ENCODE assay signal across 16 cellular contexts in the genomic region with DNA sequence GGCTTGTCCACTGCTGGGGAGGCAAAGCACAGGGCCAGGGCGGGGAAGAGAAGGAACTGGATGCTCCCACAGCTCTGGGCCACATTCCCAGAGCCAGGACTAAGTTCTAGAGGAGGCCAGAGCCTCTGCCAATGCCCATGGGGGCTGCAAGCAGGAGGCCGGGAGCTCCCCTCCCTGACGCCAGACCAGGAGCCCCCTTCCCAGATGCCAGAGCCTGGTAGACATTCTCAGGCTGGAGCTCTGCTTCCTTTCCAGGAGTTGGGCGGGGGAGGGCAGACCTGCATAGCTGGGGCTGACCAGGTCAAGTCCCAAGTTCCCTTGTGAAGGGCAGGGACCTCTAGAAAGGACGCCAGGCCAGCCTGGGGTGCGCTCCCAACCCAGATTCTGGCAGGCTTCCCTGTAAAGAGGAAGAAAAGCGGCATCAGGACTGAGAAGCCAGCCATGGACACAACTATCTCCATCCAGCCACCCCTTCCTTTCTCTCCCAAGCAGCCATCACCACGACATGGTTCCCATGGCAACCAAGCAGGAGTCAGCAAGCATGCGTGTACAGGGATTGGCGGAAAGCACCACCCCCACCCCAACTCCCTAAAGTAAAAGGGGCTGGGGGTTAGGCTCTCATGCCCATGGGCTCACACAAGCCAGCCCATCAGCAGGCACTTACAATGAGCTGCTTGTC. TPM values are rescaled to one million over a fixed set of nuclear protein-coding genes. Genes with fewer than 3 reads are reported as not detected.
DNase-seq lines count a peak whose midpoint lies in the region; ATAC-seq, FAIRE-seq and TF ChIP-seq lines count a peak whose summit lies in the region.
"Had no signal": no experiment of that assay in that cellular context is flagged by ENCODE, and none has a peak within 500 bp of the region (broad histone marks: within the 10 kb centered on the region; RNA-seq: fewer than 3 reads in every experiment).

No MANE protein-coding gene starts in this region.

- intact Hi-C loops in HepG2 (cut with micrococcal nuclease; ENCODE audit: unreplicated experiment), result no loop called here
- intact Hi-C loops in right lobe of liver (cut with DNase I), result no loop called here
- intact Hi-C loops in gastrocnemius medialis (cut with DNase I; ENCODE audit: low total_unique reads), result no loop called here

- in situ Hi-C loops in HepG2 (cut with HindIII; ENCODE audit: extremely low pct_ligation_motif_present, low pct_unique_long_range_greater_than_20kb), result no loop called here
- in situ Hi-C loops in gastrocnemius medialis (cut with MboI; ENCODE audit: low sequenced_read_pairs in 4 of 4), result no loop called here

- H3K9me3 Mint-ChIP-seq in activated naive CD8-positive, alpha-beta T cell treated with anti-CD3 and anti-CD28 coated beads, Interleukin-2, amount 50 U/mL, for 24 hours, result no peaks in the 10 kb centered on the region
- H3K9me3 Mint-ChIP-seq: activated T-cell treated with anti-CD3 and anti-CD28 coated beads, Interleukin-2, amount 50 U/mL, for 4 hours; HFFc6 had no signal

- H2AFZ ChIP-seq in HepG2 (ENCODE audit: low read length), result no peak overlapping the region

- H3K9me3 ChIP-seq in HepG2 (ENCODE audit: low read length) (no peaks in the 10 kb centered on the region), right lobe of liver (no peaks in the 10 kb centered on the region), suprapubic skin (no peaks in the 10 kb centered on the region), gastrocnemius medialis (no peaks in the 10 kb centered on the region)
- H3K9me3 ChIP-seq: body of pancreas, heart right ventricle, SJCRH30 had no signal

- TF ChIP-seq RAD21 in HepG2 (CRISPR knock-in tag; IDR thresholded peaks at IDR 0.05), result no peak

- peak overlapping the region; percentile 12 for H3K27ac Mint-ChIP-seq in activated naive CD8-positive, alpha-beta T cell treated with anti-CD3 and anti-CD28 coated beads, Interleukin-2, amount 50 U/mL, for 24 hours
- H3K27ac Mint-ChIP-seq: HFFc6 had no signal

- no peak overlapping the region for H3K4me3 Mint-ChIP-seq in activated naive CD8-positive, alpha-beta T cell treated with anti-CD3 and anti-CD28 coated beads, Interleukin-2, amount 50 U/mL, for 24 hours
- H3K4me3 Mint-ChIP-seq: activated T-cell treated with anti-CD3 and anti-CD28 coated beads, Interleukin-2, amount 50 U/mL, for 4 hours; HFFc6 had no signal

- CTCF ChIA-PET in HepG2 (lab: Yijun Ruan, JAX; ENCODE audit: low intra/inter-chr PET ratio, low total read pairs), result no interaction called here

- H3K27ac ChIP-seq in HepG2 (ENCODE audit: extremely low read length, insufficient read depth, low read length) (no peak overlapping the region), right lobe of liver (no peak overlapping the region), suprapubic skin (no peak overlapping the region), gastrocnemius medialis (no peak overlapping the region)
- H3K27ac ChIP-seq: body of pancreas, heart right ventricle, SJCRH30 had no signal

- TF ChIP-seq POLR2A in HepG2 (IDR thresholded peaks at IDR 0.05; ENCODE audit: insufficient read depth in 1 of 2, low read depth in 2 of 2, low read length in 2 of 2) (no peak), right lobe of liver (IDR thresholded peaks at IDR 0.05) (no peak), suprapubic skin (IDR thresholded peaks at IDR 0.05) (no peak), gastrocnemius medialis (IDR thresholded peaks at IDR 0.05) (no peak)

- no peaks in the 10 kb centered on the region for H4K20me1 ChIP-seq in HepG2 (ENCODE audit: insufficient read depth, low read length)

- H3K4me1 Mint-ChIP-seq in activated naive CD8-positive, alpha-beta T cell treated with anti-CD3 and anti-CD28 coated beads, Interleukin-2, amount 50 U/mL, for 24 hours, result peaks cover 52% of the 10 kb centered on the region

- 17% methylated on average over 2 of the region's 10 CpGs for WGBS in HepG2 (ENCODE audit: low lambda C conversion rate)
- no CpG with 5 or more reads among the region's 10 CpGs for WGBS in right lobe of liver (ENCODE audit: insufficient coverage, low coverage, low lambda C conversion rate, missing lambda C conversion rate)
- 85% methylated on average over 5 of the region's 10 CpGs for WGBS in suprapubic skin

- no peak for TF ChIP-seq CTCF in HepG2 (CRISPR knock-in tag; IDR thresholded peaks at IDR 0.05)
- no peak for TF ChIP-seq CTCF in right lobe of liver (IDR thresholded peaks at IDR 0.05)
- TF ChIP-seq CTCF in suprapubic skin (IDR thresholded peaks at IDR 0.05), result no peak
- no peak for TF ChIP-seq CTCF in gastrocnemius medialis (IDR thresholded peaks at IDR 0.05 in 4 of 5, conservative IDR thresholded peaks at IDR 0.05 in 1 of 5)

- FAIRE-seq in HepG2 (lab: Jason Lieb, UNC), result no peak

- H3K4me1 ChIP-seq in HepG2 (ENCODE audit: insufficient read depth, low read length), result no peaks in the 10 kb centered on the region
- no peaks in the 10 kb centered on the region for H3K4me1 ChIP-seq in right lobe of liver
- H3K4me1 ChIP-seq in suprapubic skin, result peaks cover 17% of the 10 kb centered on the region
- peaks cover 0 to 2% of the 10 kb centered on the region in 2 donors for H3K4me1 ChIP-seq in gastrocnemius medialis
- H3K4me1 ChIP-seq: body of pancreas had no signal

- H3K4me3 ChIP-seq in HepG2 (replicated peaks in 1 of 3; ENCODE audit: insufficient read depth in 1 of 3, low read depth in 2 of 3, low read length in 3 of 3), result no peak overlapping the region
- H3K4me3 ChIP-seq in right lobe of liver, result no peak overlapping the region
- no peak overlapping the region for H3K4me3 ChIP-seq in suprapubic skin
- H3K4me3 ChIP-seq in gastrocnemius medialis, result no peak overlapping the region
- H3K4me3 ChIP-seq: body of pancreas, heart right ventricle, SJCRH30 had no signal

- no peaks in the 10 kb centered on the region for H3K27me3 Mint-ChIP-seq in activated naive CD8-positive, alpha-beta T cell treated with anti-CD3 and anti-CD28 coated beads, Interleukin-2, amount 50 U/mL, for 24 hours

- POLR2A ChIA-PET in HepG2 (lab: Yijun Ruan, JAX), result no interaction called here

- H3K27me3 ChIP-seq in HepG2 (ENCODE audit: control insufficient read depth in 1 of 2, insufficient read depth in 2 of 2, low read length in 2 of 2), result peaks cover 0 to 18% of the 10 kb centered on the region in 2 experiments; a peak in 2 of 5 replicates
- H3K27me3 ChIP-seq in right lobe of liver, result no peaks in the 10 kb centered on the region
- H3K27me3 ChIP-seq in suprapubic skin, result no peaks in the 10 kb centered on the region
- peaks cover 0 to 7% (median 0%) of the 10 kb centered on the region in 3 donors for H3K27me3 ChIP-seq in gastrocnemius medialis
- H3K27me3 ChIP-seq: body of pancreas, SJCRH30 had no signal

- H3K36me3 Mint-ChIP-seq in activated naive CD8-positive, alpha-beta T cell treated with anti-CD3 and anti-CD28 coated beads, Interleukin-2, amount 50 U/mL, for 24 hours (ENCODE audit: low read depth), result peaks cover 12% of the 10 kb centered on the region

- DNase-seq in HepG2 (ENCODE audit: low spot score), result no peak
- no peak for DNase-seq in right lobe of liver
- no peak for DNase-seq in activated naive CD8-positive, alpha-beta T cell treated with anti-CD3 and anti-CD28 coated beads, Interleukin-2, amount 50 U/mL, for 24 hours
- DNase-seq in left kidney (ENCODE audit: low read depth, low spot score), result peak; percentile 78
- no peak for DNase-seq in foreskin melanocyte
- DNase-seq in suprapubic skin (ENCODE audit: low spot score in 2 of 2), result no peak
- no peak for DNase-seq in NCI-H187 (lab: John Stamatoyannopoulos, UW)
- DNase-seq in gastrocnemius medialis, result no peak
- DNase-seq: activated T-cell treated with anti-CD3 and anti-CD28 coated beads, Interleukin-2, amount 50 U/mL, for 4 hours; body of pancreas; heart right ventricle; HFFc6; mammary epithelial cell; SJCRH30; stimulated activated CD4-positive, alpha-beta T cell treated with anti-CD3 and anti-CD28 coated beads, Interleukin-4, amount 100 ng/mL, for 1 hour; stimulated activated naive CD4-positive, alpha-beta T cell treated with Interleukin-2 at 50 U/mL for 16 hours had no signal

- no peak for ATAC-seq in HepG2
- no peak for ATAC-seq in right lobe of liver
- ATAC-seq in activated naive CD8-positive, alpha-beta T cell treated with anti-CD3 and anti-CD28 coated beads, Interleukin-2, amount 50 U/mL, for 24 hours, result no peak
- ATAC-seq in gastrocnemius medialis, result no peak
- ATAC-seq: activated T-cell treated with anti-CD3 and anti-CD28 coated beads, Interleukin-2, amount 50 U/mL, for 4 hours; body of pancreas; heart right ventricle had no signal

- H3K36me3 ChIP-seq in HepG2 (replicated peaks in 1 of 2; ENCODE audit: control insufficient read depth in 1 of 2, insufficient read depth in 2 of 2, low read length in 2 of 2), result no peaks in the 10 kb centered on the region
- no peaks in the 10 kb centered on the region for H3K36me3 ChIP-seq in right lobe of liver
- no peaks in the 10 kb centered on the region for H3K36me3 ChIP-seq in suprapubic skin
- no peaks in the 10 kb centered on the region for H3K36me3 ChIP-seq in gastrocnemius medialis
- H3K36me3 ChIP-seq: SJCRH30 had no signal

- H3K9ac ChIP-seq in HepG2 (ENCODE audit: insufficient read depth, low read depth, low read length), result no peak overlapping the region

- TF ChIP-seq EP300 in HepG2 (IDR thresholded peaks at IDR 0.05; ENCODE audit: low read depth in 2 of 2, low read length in 2 of 2) (no peak), HepG2 (CRISPR knock-in tag; IDR thresholded peaks at IDR 0.05; ENCODE audit: borderline replicate concordance) (no peak), suprapubic skin (IDR thresholded peaks at IDR 0.05) (no peak)

- H3K4me2 ChIP-seq in HepG2 (ENCODE audit: low read depth, low read length), result no peak overlapping the region

- BruUV-seq in HepG2 (replicated peaks; lab: Mats Ljungman, UMichigan), result no TSS peak

- no peaks in the 10 kb centered on the region for H3K79me2 ChIP-seq in HepG2 (ENCODE audit: insufficient read depth, low read length)

RNA-seq across cellular contexts. Expression of a gene that starts 13.4 kb away (rescaled TPM):
- total RNA-seq in HepG2 (2016; rRNA removed; fragmentation: Illumina TruSeq; extraction: Trizol), result 0.13 and 0.20 TPM in 2 replicates
- 0.20 and 0.26 TPM in 2 replicates for total RNA-seq in HepG2 (2016; cell fraction: cytosol; rRNA removed; fragmentation: Illumina TruSeq; extraction: Trizol; ENCODE audit: low read depth)
- total RNA-seq in HepG2 (2016; cell fraction: insoluble cytoplasmic fraction; rRNA removed; fragmentation: Illumina TruSeq; extraction: Trizol), result 0.18 and 0.24 TPM in 2 replicates
- 0.28 and 0.31 TPM in 2 replicates for total RNA-seq in HepG2 (2016; cell fraction: membrane; rRNA removed; fragmentation: Illumina TruSeq; extraction: Trizol)
- total RNA-seq in HepG2 (2016; cell fraction: nucleus; rRNA removed; fragmentation: Illumina TruSeq; extraction: Trizol), result 0.19 and 0.22 TPM in 2 replicates
- 0.17 and 0.22 TPM in 2 replicates for polyA plus RNA-seq in HepG2 (2011; rRNA removed)
- polyA plus RNA-seq in HepG2 (2011; cell fraction: cytosol; rRNA removed), result 0.17 and 0.25 TPM in 2 replicates
- polyA plus RNA-seq in HepG2 (2011; cell fraction: nucleus; rRNA removed), result 0.76 and 0.82 TPM in 2 replicates
- 0.15 and 0.25 TPM in 2 replicates for polyA plus RNA-seq in HepG2 (2012)
- polyA plus RNA-seq in HepG2 (2016; cell fraction: cytosol; fragmentation: Illumina TruSeq; extraction: Trizol; ENCODE audit: low read depth), result 0.27 and 0.36 TPM in 2 replicates
- 0.05 and 0.10 TPM in 2 replicates for polyA plus RNA-seq in HepG2 (2016; cell fraction: insoluble cytoplasmic fraction; fragmentation: Illumina TruSeq; extraction: Trizol; ENCODE audit: low read depth)
- polyA plus RNA-seq in HepG2 (2016; cell fraction: membrane; fragmentation: Illumina TruSeq; extraction: Trizol; ENCODE audit: low read depth), result 0.26 and 0.30 TPM in 2 replicates
- 0.25 TPM in 2 replicates for polyA plus RNA-seq in HepG2 (2016; cell fraction: nucleus; fragmentation: Illumina TruSeq; extraction: Trizol; ENCODE audit: insufficient read depth, low read depth)
- 1.0 and 6.8 TPM in 2 replicates for polyA minus RNA-seq in HepG2 (2011; rRNA and poly(A)+ RNA removed; ENCODE audit: low replicate concordance)
- polyA minus RNA-seq in HepG2 (2011; cell fraction: cytosol; rRNA and poly(A)+ RNA removed), result 0.30 and 0.44 TPM in 2 replicates
- 0.37 and 0.52 TPM in 2 replicates for polyA minus RNA-seq in HepG2 (2011; cell fraction: nucleus; rRNA and poly(A)+ RNA removed)
- 1 to 10 TPM in 4 of 6 experiments, under 1 TPM in 2; 0.75 to 4.4 (median 1.4) TPM for total RNA-seq in right lobe of liver
- 1 to 10 TPM in 3 of 4 donors, under 1 TPM in 1; 0.65 to 2.3 (median 1.1) TPM for total RNA-seq in suprapubic skin
- total RNA-seq in gastrocnemius medialis, result under 1 TPM; 0.23 to 0.49 (median 0.36) TPM
- total RNA-seq: HFFc6 had no signal
